Comparison of ENCODE assay signal across 8 cellular contexts in the genomic region with DNA sequence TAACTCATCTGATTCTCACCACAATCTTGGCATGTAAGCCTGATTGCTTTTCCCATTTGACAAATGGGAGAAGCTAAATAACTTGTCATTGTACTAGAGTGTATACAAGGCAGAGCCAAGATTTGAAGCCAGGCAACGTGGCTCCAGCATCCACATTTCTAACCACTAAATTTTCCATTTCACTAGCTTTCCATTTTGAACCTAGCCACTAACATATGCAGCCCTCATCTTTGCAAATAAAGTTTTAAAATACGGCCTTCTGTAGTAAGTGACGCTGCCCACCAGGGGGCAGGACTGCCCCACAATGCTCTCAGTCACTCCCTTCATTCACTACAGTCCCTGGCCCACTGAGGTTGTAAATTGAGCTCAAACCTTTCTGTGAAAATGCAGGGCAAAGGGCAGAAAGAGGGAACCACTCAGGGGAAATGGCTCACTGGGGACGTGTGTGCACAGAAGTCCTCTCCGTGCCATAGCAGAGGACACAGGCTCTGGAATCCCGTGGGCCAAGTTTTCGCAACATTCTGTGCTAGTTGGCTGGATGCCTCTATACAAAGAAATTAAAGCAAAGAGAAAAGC.
DNase-seq lines count a peak whose midpoint lies in the region; ATAC-seq and TF ChIP-seq lines count a peak whose summit lies in the region.

No MANE protein-coding gene starts in this region.

- CTCF ChIA-PET in activated CD8-positive, alpha-beta memory T cell treated with anti-CD3 and anti-CD28 coated beads, Interleukin-2, amount 10 ng/mL, durations not matched to agents 7 days and 5 days (lab: Charles Lee): interaction anchor here (0.8 to 2.0 kb wide), 8 partner anchors 8 to 673 kb away, joined by 3 to 12 read pairs (median 3); no protein-coding TSS in a partner anchor

- peaks cover 2% of the 10 kb centered on the region for H3K9me3 Mint-ChIP-seq in activated CD8-positive, alpha-beta memory T cell treated with anti-CD3 and anti-CD28 coated beads, Interleukin-2, amount 10 ng/mL, durations not matched to agents 7 days and 5 days (ENCODE audit: low read depth)

- no peaks in the 10 kb centered on the region for H3K4me1 ChIP-seq in BE2C

- no peak overlapping the region for H3K4me3 Mint-ChIP-seq in activated CD8-positive, alpha-beta memory T cell treated with anti-CD3 and anti-CD28 coated beads, Interleukin-2, amount 10 ng/mL, durations not matched to agents 7 days and 5 days

- H3K27ac Mint-ChIP-seq in activated CD8-positive, alpha-beta memory T cell treated with anti-CD3 and anti-CD28 coated beads, Interleukin-2, amount 10 ng/mL, durations not matched to agents 7 days and 5 days: no peak overlapping the region

- H3K9me3 ChIP-seq in BE2C: no peaks in the 10 kb centered on the region

- peak; percentile 68 for ATAC-seq in GM18505 (IDR thresholded peaks at IDR 0.05; ENCODE audit: unreplicated experiment)
- peak; percentile 63 for ATAC-seq in HG03045 (IDR thresholded peaks at IDR 0.05; ENCODE audit: unreplicated experiment)
- ATAC-seq in activated CD8-positive, alpha-beta memory T cell treated with anti-CD3 and anti-CD28 coated beads, Interleukin-2, amount 10 ng/mL, durations not matched to agents 7 days and 5 days: no peak
- no peak for ATAC-seq in GM18873 (IDR thresholded peaks at IDR 0.05; ENCODE audit: low FRiP score, unreplicated experiment)

- H3K27me3 Mint-ChIP-seq in activated CD8-positive, alpha-beta memory T cell treated with anti-CD3 and anti-CD28 coated beads, Interleukin-2, amount 10 ng/mL, durations not matched to agents 7 days and 5 days: no peaks in the 10 kb centered on the region

- DNase-seq in BE2C (peak; percentile 65), NCI-H2196 treated with DMSO at 0.1 percent for 48 hours (lab: John Stamatoyannopoulos, UW; ENCODE audit: unreplicated experiment) (peak; percentile 32), germinal center (ENCODE audit: low spot score) (peak; percentile 70), occipital lobe (lab: John Stamatoyannopoulos, UW) (peak; percentile 25)
- peak; percentile 43 for DNase-seq in activated CD8-positive, alpha-beta memory T cell treated with anti-CD3 and anti-CD28 coated beads, Interleukin-2, amount 10 ng/mL, durations not matched to agents 7 days and 5 days

- no peaks in the 10 kb centered on the region for H3K36me3 ChIP-seq in BE2C

- H3K4me3 ChIP-seq in BE2C (ENCODE audit: low read depth, low read length): no peak overlapping the region

- peak; percentile 96 for TF ChIP-seq CTCF in BE2C (IDR thresholded peaks at IDR 0.05; ENCODE audit: low read depth, low read length)

- H3K36me3 Mint-ChIP-seq in activated CD8-positive, alpha-beta memory T cell treated with anti-CD3 and anti-CD28 coated beads, Interleukin-2, amount 10 ng/mL, durations not matched to agents 7 days and 5 days: no peaks in the 10 kb centered on the region

- no peaks in the 10 kb centered on the region for H3K27me3 ChIP-seq in BE2C

- TF ChIP-seq POLR2A in GM18505 (IDR thresholded peaks at IDR 0.05; ENCODE audit: borderline replicate concordance, extremely low read depth, insufficient read depth, insufficient read length): no peak

- no peaks in the 10 kb centered on the region for H3K4me1 Mint-ChIP-seq in activated CD8-positive, alpha-beta memory T cell treated with anti-CD3 and anti-CD28 coated beads, Interleukin-2, amount 10 ng/mL, durations not matched to agents 7 days and 5 days

Comparison
In these comparisons a context has a peak if more than half of its experiments do, and no peak if none do; other contexts are left out.
1. ATAC-seq: peak in GM18505 (single experiment) and HG03045 (single experiment); none in activated CD8-positive, alpha-beta memory T cell treated with anti-CD3 and anti-CD28 coated beads, Interleukin-2, amount 10 ng/mL, durations not matched to agents 7 days and 5 days (single experiment) and GM18873 (single experiment).
2. Peak in every context shown above with its lines, with median percentiles within 50 percentile points of each other: DNase-seq.